Comparison of ENCODE assay signal across 22 cellular contexts in the genomic region with DNA sequence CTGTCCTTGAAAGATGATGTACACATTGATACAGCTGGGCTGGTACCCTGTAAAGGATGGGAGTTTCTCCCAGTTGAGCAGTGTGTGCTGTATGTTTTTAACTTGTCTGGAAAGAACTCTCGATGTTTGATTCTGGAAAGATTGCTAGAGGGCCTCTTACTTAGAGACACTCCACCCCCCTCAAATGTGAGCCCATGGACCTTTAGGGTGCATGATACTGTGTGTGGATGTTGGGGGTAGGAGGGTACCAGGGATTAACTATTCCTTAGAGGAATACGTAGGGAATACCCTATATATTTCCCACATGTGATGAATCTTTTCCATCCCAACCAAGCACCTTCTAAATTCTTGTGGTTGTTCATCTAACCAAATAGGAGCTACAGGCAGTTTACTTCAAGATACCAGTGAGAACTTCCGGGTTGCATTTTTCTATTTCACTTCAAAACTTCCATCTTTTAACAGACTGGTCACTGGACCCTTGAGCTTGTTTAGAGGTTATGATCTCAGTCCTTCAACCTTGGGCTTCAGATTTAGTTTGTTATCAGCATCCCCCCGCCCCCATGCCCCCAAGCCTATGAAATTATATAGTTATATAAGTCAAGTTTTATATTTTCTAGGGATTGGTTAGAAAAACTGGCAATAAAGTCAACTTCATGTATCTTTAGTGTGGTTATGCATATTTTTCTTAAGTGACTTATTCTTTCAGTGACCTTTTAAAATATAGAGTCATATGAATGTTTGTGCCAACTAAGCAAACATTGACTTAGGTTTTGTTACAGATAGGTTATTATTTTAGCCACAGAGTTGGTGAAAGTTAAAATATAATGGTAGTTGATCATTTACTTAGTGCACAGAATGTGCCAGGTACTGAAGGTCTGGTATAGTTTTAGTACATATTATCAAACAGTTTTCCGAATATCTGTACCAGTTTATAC. TPM values are rescaled to one million over a fixed set of nuclear protein-coding genes. Genes with fewer than 3 reads are reported as not detected.
DNase-seq lines count a peak whose midpoint lies in the region; ATAC-seq, FAIRE-seq and TF ChIP-seq lines count a peak whose summit lies in the region.
"Had no signal": no experiment of that assay in that cellular context is flagged by ENCODE, and none has a peak within 500 bp of the region (broad histone marks: within the 10 kb centered on the region; RNA-seq: fewer than 3 reads in every experiment).

No MANE protein-coding gene starts in this region.

- POLR2A ChIA-PET in PC-9 (lab: Charles Lee; ENCODE audit: unreplicated experiment) = no interaction called here

- no peak for TF ChIP-seq CTCF in PC-9 (conservative IDR thresholded peaks at IDR 0.05)
- no peak for TF ChIP-seq CTCF in kidney (IDR thresholded peaks at IDR 0.05; ENCODE audit: borderline replicate concordance, extremely low read depth, insufficient read depth)

- H2AFZ ChIP-seq in PC-9 = no peak overlapping the region

- H3K36me3 ChIP-seq in PC-9 (ENCODE audit: low read depth) (no peaks in the 10 kb centered on the region), kidney (ENCODE audit: control insufficient read depth in 1 of 2, insufficient read depth in 2 of 2, low read length in 2 of 2) (no peaks in the 10 kb centered on the region), skeletal muscle satellite cell (ENCODE audit: insufficient read depth, low read length) (no peaks in the 10 kb centered on the region)
- H3K36me3 ChIP-seq: ovary, uterus had no signal

- 0 out of 2 replicates have a peak, but pooled peaks cover 3% of the 10 kb centered on the region for H3F3A ChIP-seq in PC-9 (ENCODE audit: insufficient read depth, low read depth)

- in situ Hi-C loops in KBM-7 (cut with MboI; ENCODE audit: low pct_unique_long_range_greater_than_20kb, low sequenced_read_pairs) = no loop called here

- H3K4me3 ChIP-seq in PC-9 = no peak overlapping the region
- H3K4me3 ChIP-seq in kidney (ENCODE audit: low read length in 2 of 2) = no peak overlapping the region
- H3K4me3 ChIP-seq in skeletal muscle satellite cell (ENCODE audit: low read length) = peak overlapping the region; percentile 5
- H3K4me3 ChIP-seq: BLaER1 treated with 17β-estradiol and CSF1 and Interleukin-3, amounts not matched to agents 10 nM and 100 nM; ovary; uterus had no signal

- H3K9me3 ChIP-seq in PC-9 (ENCODE audit: insufficient read depth, low read depth) (no peaks in the 10 kb centered on the region), kidney (ENCODE audit: control insufficient read depth in 1 of 2, low read length in 2 of 2) (no peaks in the 10 kb centered on the region), skeletal muscle satellite cell (replicated peaks; ENCODE audit: low read length) (no peaks in the 10 kb centered on the region)
- H3K9me3 ChIP-seq: ovary, uterus had no signal

- intact Hi-C loops in PC-9 (cut with micrococcal nuclease; ENCODE audit: unreplicated experiment) (no loop called here), kidney (cut with DNase I) (no loop called here)

- H3K4me1 ChIP-seq in PC-9 (replicated peaks; ENCODE audit: insufficient read depth) (peaks cover 13% of the 10 kb centered on the region), kidney (ENCODE audit: control insufficient read depth in 1 of 2, insufficient read depth in 1 of 2, low read depth in 1 of 2, low read length in 2 of 2) (peaks cover 9 to 43% of the 10 kb centered on the region in 2 donors), skeletal muscle satellite cell (ENCODE audit: control insufficient read depth, insufficient read depth, low read length) (peaks cover 36% of the 10 kb centered on the region)

- H3K27me3 ChIP-seq in PC-9 (ENCODE audit: insufficient read depth, low read depth) (no peaks in the 10 kb centered on the region), skeletal muscle satellite cell (ENCODE audit: control insufficient read depth, insufficient read depth, low read length) (no peaks in the 10 kb centered on the region)
- H3K27me3 ChIP-seq: BLaER1 treated with 17β-estradiol and CSF1 and Interleukin-3, amounts not matched to agents 10 nM and 100 nM; foreskin keratinocyte; ovary; uterus had no signal

- peak overlapping the region; percentile 14 for H3K4me2 ChIP-seq in PC-9
- H3K4me2 ChIP-seq in skeletal muscle satellite cell (ENCODE audit: low read length) = peak overlapping the region; percentile 53
- H3K4me2 ChIP-seq: BLaER1 treated with 17β-estradiol and CSF1 and Interleukin-3, amounts not matched to agents 10 nM and 100 nM had no signal

- H3K27ac ChIP-seq in PC-9 (peak overlapping the region; percentile 30), kidney (ENCODE audit: low read depth in 2 of 2, low read length in 2 of 2) (peak overlapping the region; percentile 40 to 41)
- H3K27ac ChIP-seq: BLaER1 treated with 17β-estradiol and CSF1 and Interleukin-3, amounts not matched to agents 10 nM and 100 nM; foreskin keratinocyte; ovary; uterus had no signal

- H4K20me1 ChIP-seq in PC-9 (ENCODE audit: insufficient read depth) = peaks cover 5% of the 10 kb centered on the region; the same call in 1 of the 2 replicates

- H3K79me2 ChIP-seq in PC-9 (ENCODE audit: low read depth) = peaks cover 79% of the 10 kb centered on the region

- CTCF ChIA-PET in PC-9 (lab: Charles Lee) = no interaction called here

- peak; percentile 32 for FAIRE-seq in kidney (lab: Jason Lieb, UNC)

- BruUV-seq in PC-9 (replicated peaks; lab: Mats Ljungman, UMichigan) = no TSS peak

- DNase-seq in ELR (ENCODE audit: low read depth) (peak; percentile 45), PC-9 (no peak), kidney (no peak), C1 segment of cervical spinal cord (lab: John Stamatoyannopoulos, UW) (no peak), KBM-7 (no peak)
- DNase-seq: activated naive CD8-positive, alpha-beta T cell treated with anti-CD3 and anti-CD28 coated beads for 36 hours; activated T-cell treated with anti-CD3 and anti-CD28 coated beads, Interleukin-2, amount 50 U/mL, for 24 hours; DMS79 treated with DMSO at 0.1 percent for 48 hours; H9; left cardiac atrium; NCI-H1048; NCI-H2081 treated with DMSO at 0.1 percent for 48 hours; NCI-H524; ovary; SHP77; stimulated activated CD4-positive, alpha-beta T cell treated with anti-CD3 and anti-CD28 coated beads, Interleukin-2, amount 100 ng/mL, for 24 hours; T-cell; uterus had no signal

- no peak for ATAC-seq in HG02571 (IDR thresholded peaks at IDR 0.05; ENCODE audit: unreplicated experiment)
- ATAC-seq: foreskin keratinocyte, left cardiac atrium, T-cell had no signal

- H3K9me2 ChIP-seq in PC-9 (ENCODE audit: insufficient read depth) = no peaks in the 10 kb centered on the region

- H3K9ac ChIP-seq in kidney (ENCODE audit: low read length in 2 of 2) (peak overlapping the region in 1 of 2 donors; percentile 14), skeletal muscle satellite cell (ENCODE audit: low read depth, low read length) (no peak overlapping the region)
- H3K9ac ChIP-seq: BLaER1 treated with 17β-estradiol and CSF1 and Interleukin-3, amounts not matched to agents 10 nM and 100 nM had no signal

RNA-seq across cellular contexts. Expression of a gene that starts 18.2 kb away (rescaled TPM):
- total RNA-seq in PC-9 (2021) (34.4 and 40.5 TPM in 2 replicates), kidney (41.2 TPM)
- 44.6 TPM for polyA plus RNA-seq in kidney (ENCODE audit: insufficient read depth, low read depth, low replicate concordance)
- 12.2 and 15.0 TPM in 2 replicates for total RNA-seq in skeletal muscle satellite cell (2012; rRNA removed)
